ENCODE assay signal across 31 cellular contexts in the genomic region with DNA sequence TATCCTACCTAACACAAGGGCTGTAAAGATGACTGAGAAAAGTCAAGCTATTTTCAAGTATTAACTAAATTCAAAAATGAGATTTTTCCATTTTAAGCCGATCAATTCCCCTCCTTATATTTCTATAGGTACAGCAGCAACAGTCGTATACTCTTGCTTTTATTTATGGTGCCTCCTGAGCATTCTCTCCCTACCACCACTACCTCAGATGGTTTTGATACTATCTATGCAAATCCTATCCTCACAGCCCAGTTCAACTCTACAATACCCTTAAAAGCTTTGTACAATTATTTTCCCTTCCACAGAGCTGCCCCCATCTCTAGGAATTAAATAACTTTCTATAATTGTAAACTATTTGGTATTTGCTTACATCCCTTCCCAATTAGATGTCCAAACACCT. TPM values are rescaled to one million over a fixed set of nuclear protein-coding genes. Genes with fewer than 3 reads are reported as not detected.
DNase-seq lines count a peak whose midpoint lies in the region; ATAC-seq and TF ChIP-seq lines count a peak whose summit lies in the region.
"Had no signal": no experiment of that assay in that cellular context is flagged by ENCODE, and none has a peak within 500 bp of the region (broad histone marks: within the 10 kb centered on the region; RNA-seq: fewer than 3 reads in every experiment).

No MANE protein-coding gene starts in this region.

- H3K36me3 ChIP-seq in Karpas-422 (ENCODE audit: insufficient read depth, low read length) (no peaks in the 10 kb centered on the region), Caco-2 (ENCODE audit: control insufficient read depth, insufficient read depth, low read length) (no peaks in the 10 kb centered on the region)
- H3K36me3 ChIP-seq: SJSA1, uterus had no signal

- no peak overlapping the region for H3K4me2 ChIP-seq in Karpas-422 (ENCODE audit: low read depth, low read length, poor library complexity, severe bottlenecking)

- H3K27ac ChIP-seq in Karpas-422 (ENCODE audit: low read length): no peak overlapping the region
- H3K27ac ChIP-seq: epithelial cell of prostate, psoas muscle, SJSA1, thoracic aorta, uterus had no signal

- no peak overlapping the region for H2AFZ ChIP-seq in Karpas-422 (ENCODE audit: low read length)

- peak; percentile 71 for DNase-seq in NCI-H526 treated with DMSO at 0.1 percent for 48 hours (lab: John Stamatoyannopoulos, UW)
- DNase-seq in Karpas-422: no peak
- DNase-seq in Caco-2: no peak
- no peak for DNase-seq in NCI-H69 (lab: John Stamatoyannopoulos, UW)
- DNase-seq: 8988T; activated CD8-positive, alpha-beta T cell treated with anti-CD3 and anti-CD28 coated beads for 36 hours; anterior cingulate cortex; CD4-positive, CD25-positive, alpha-beta regulatory T cell; effector CD8-positive, alpha-beta T cell; glutamatergic neuron; GOT3; HFFc6; islet precursor cell; left ventricle myocardium superior; NCI-H1105 treated with DMSO at 0.1 percent for 48 hours; NCI-H1930; NCI-H748 treated with DMSO at 0.1 percent for 48 hours; psoas muscle; stimulated activated CD4-positive, alpha-beta T cell treated with anti-CD3 and anti-CD28 coated beads, Interleukin-15, amount 100 ng/mL, for 24 hours; stimulated activated naive CD4-positive, alpha-beta T cell treated with Interleukin-2 at 50 U/mL for 16 hours; uterus had no signal

- H3K27me3 ChIP-seq in Karpas-422 (ENCODE audit: low read length) (no peaks in the 10 kb centered on the region), Caco-2 (replicated peaks; ENCODE audit: control insufficient read depth, insufficient read depth, low read length) (no peaks in the 10 kb centered on the region)
- H3K27me3 ChIP-seq: SJSA1, uterus had no signal

- no peak overlapping the region for H3K27ac Mint-ChIP-seq in Caco-2 (ENCODE audit: unreplicated experiment)
- H3K27ac Mint-ChIP-seq: activated CD8-positive, alpha-beta T cell treated with anti-CD3 and anti-CD28 coated beads for 36 hours; activated naive CD8-positive, alpha-beta T cell; activated T-helper 2 cell treated with anti-CD3 and anti-CD28 coated beads, Interferon-gamma antibody, Interleukin-2, Interleukin-4, amounts not matched to agents 10 μg/mL and 5 μg/mL and 100 μg/mL, durations not matched to agents 14 hours and 24 hours and 36 hours; HFFc6 had no signal

- POLR2A ChIA-PET in Caco-2 (lab: Charles Lee): no interaction called here

- H3K27me3 Mint-ChIP-seq in Caco-2 (ENCODE audit: insufficient read depth, unreplicated experiment): no peaks in the 10 kb centered on the region
- H3K27me3 Mint-ChIP-seq: activated CD8-positive, alpha-beta T cell treated with anti-CD3 and anti-CD28 coated beads for 36 hours; activated naive CD8-positive, alpha-beta T cell; CD4-positive, CD25-positive, alpha-beta regulatory T cell had no signal

- H3K4me1 ChIP-seq in Karpas-422 (ENCODE audit: low read length) (peaks cover 20% of the 10 kb centered on the region), Caco-2 (no peaks in the 10 kb centered on the region)
- H3K4me1 ChIP-seq: psoas muscle, SJSA1, uterus had no signal

- H3K36me3 Mint-ChIP-seq in Caco-2 (ENCODE audit: insufficient read depth, unreplicated experiment): no peaks in the 10 kb centered on the region

- ATAC-seq in GM18502 (IDR thresholded peaks at IDR 0.05; ENCODE audit: poor library complexity, unreplicated experiment) (peak; percentile 49), GM21529 (IDR thresholded peaks at IDR 0.05; ENCODE audit: unreplicated experiment) (peak; percentile 32), HG02973 (IDR thresholded peaks at IDR 0.05; ENCODE audit: unreplicated experiment) (peak; percentile 28), HG03175 (IDR thresholded peaks at IDR 0.05; ENCODE audit: unreplicated experiment) (no peak)
- ATAC-seq: activated CD8-positive, alpha-beta T cell treated with anti-CD3 and anti-CD28 coated beads for 36 hours; left ventricle myocardium superior; psoas muscle had no signal

- no peak for TF ChIP-seq CTCF in Caco-2 (IDR thresholded peaks at IDR 0.05; ENCODE audit: insufficient read depth in 1 of 2, low read depth in 1 of 2, low read length in 1 of 2, severe bottlenecking in 1 of 2, unreplicated experiment in 1 of 2)

- H3K9ac ChIP-seq in Karpas-422 (ENCODE audit: low read length): no peak overlapping the region

- no peak overlapping the region for H3K4me3 Mint-ChIP-seq in Caco-2 (ENCODE audit: unreplicated experiment)
- H3K4me3 Mint-ChIP-seq: activated CD8-positive, alpha-beta T cell treated with anti-CD3 and anti-CD28 coated beads for 36 hours; activated naive CD8-positive, alpha-beta T cell; CD4-positive, CD25-positive, alpha-beta regulatory T cell; HFFc6 had no signal

- no peaks in the 10 kb centered on the region for H3K4me1 Mint-ChIP-seq in Caco-2 (ENCODE audit: low read depth, unreplicated experiment)

- no peaks in the 10 kb centered on the region for H3K9me2 ChIP-seq in Karpas-422 (replicated peaks; ENCODE audit: insufficient read depth, low read length)

- H3K9me3 ChIP-seq in Karpas-422 (ENCODE audit: low read length) (no peaks in the 10 kb centered on the region), Caco-2 (no peaks in the 10 kb centered on the region)
- H3K9me3 ChIP-seq: psoas muscle, SJSA1, thoracic aorta, uterus had no signal

- BruUV-seq in Caco-2 (replicated peaks; lab: Mats Ljungman, UMichigan): no TSS peak

- CTCF ChIA-PET in Caco-2 (lab: Charles Lee): no interaction called here

- no peaks in the 10 kb centered on the region for H3K79me2 ChIP-seq in Karpas-422 (ENCODE audit: low read length)

- no peaks in the 10 kb centered on the region for H4K20me1 ChIP-seq in Karpas-422 (ENCODE audit: insufficient read depth, low read depth, low read length)

- H3K9me3 Mint-ChIP-seq in Caco-2 (ENCODE audit: unreplicated experiment): no peaks in the 10 kb centered on the region
- H3K9me3 Mint-ChIP-seq: activated CD8-positive, alpha-beta T cell treated with anti-CD3 and anti-CD28 coated beads for 36 hours; activated T-helper 2 cell treated with anti-CD3 and anti-CD28 coated beads, Interferon-gamma antibody, Interleukin-2, Interleukin-4, amounts not matched to agents 10 μg/mL and 5 μg/mL and 100 μg/mL, durations not matched to agents 14 hours and 24 hours and 36 hours; HFFc6 had no signal

- intact Hi-C loops in Caco-2 (cut with micrococcal nuclease; ENCODE audit: unreplicated experiment): no loop called here

- H3K4me3 ChIP-seq in Karpas-422 (ENCODE audit: low read length) (no peak overlapping the region), Caco-2 (ENCODE audit: low read depth, low read length) (no peak overlapping the region)
- H3K4me3 ChIP-seq: psoas muscle, SJSA1, thoracic aorta, uterus had no signal

RNA-seq across cellular contexts. Expression of a gene that starts 52.1 kb away (rescaled TPM):
- 20.3 and 33.4 TPM in 2 replicates for total RNA-seq in Karpas-422 (2014; rRNA removed; shearing (Covaris generic); ENCODE audit: low replicate concordance)
- 16.3 and 19.9 TPM in 2 replicates for total RNA-seq in Caco-2 (2022)
- total RNA-seq: HT-29 had no signal
